8 cellular contexts compared by ENCODE assay signal in the genomic region with DNA sequence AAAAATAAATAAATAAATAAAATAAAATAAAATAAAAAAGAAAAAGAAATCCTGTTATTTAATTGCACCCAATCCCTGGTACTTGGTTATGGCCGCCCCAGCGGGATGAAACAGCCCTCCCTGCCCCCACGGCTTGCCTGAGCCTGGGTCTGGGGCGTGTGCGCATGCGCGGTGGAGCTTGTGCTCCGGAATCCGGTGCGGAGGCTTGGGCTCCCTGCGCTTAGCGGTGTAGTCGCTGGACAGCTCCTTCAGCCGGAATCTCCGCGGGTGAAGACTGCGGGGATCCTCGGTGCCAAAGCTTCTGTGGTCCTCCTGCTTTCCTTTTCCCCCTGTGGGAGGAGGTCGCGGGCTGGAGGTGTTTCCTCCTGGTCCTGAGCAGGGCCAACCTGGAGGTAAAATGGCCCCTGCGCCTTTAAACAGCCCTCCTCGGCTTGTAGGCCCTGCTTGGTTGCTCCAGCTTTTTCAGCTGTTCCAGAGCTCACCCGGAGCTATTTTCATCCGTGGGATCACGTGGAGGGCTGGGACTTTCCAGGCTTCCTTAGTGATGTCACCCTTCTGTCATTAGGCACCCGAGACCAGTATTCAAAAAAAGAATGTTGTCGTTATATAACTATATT. TPM values are rescaled to one million over a fixed set of nuclear protein-coding genes. Genes with fewer than 3 reads are reported as not detected.
DNase-seq lines count a peak whose midpoint lies in the region; ATAC-seq and TF ChIP-seq lines count a peak whose summit lies in the region.

PLA2G4C (minus strand) TSS at position 468 of the 617 bp plus-strand sequence. CDS start 4,288 bp downstream, outside the sequence.

- H3K27me3 ChIP-seq in CD4-positive, alpha-beta memory T cell (ENCODE audit: insufficient read depth, low read length) = no peaks in the 10 kb centered on the region
- H3K27me3 ChIP-seq in SU-DHL-6 (ENCODE audit: low read length) (no peaks in the 10 kb centered on the region), thoracic aorta (replicated peaks; ENCODE audit: insufficient read depth) (no peaks in the 10 kb centered on the region)

- no peaks in the 10 kb centered on the region for H3K36me3 ChIP-seq in CD4-positive, alpha-beta memory T cell (ENCODE audit: insufficient read depth, low read length)
- no peaks in the 10 kb centered on the region for H3K36me3 ChIP-seq in SU-DHL-6 (ENCODE audit: low read length)
- H3K36me3 ChIP-seq in thoracic aorta = no peaks in the 10 kb centered on the region

- peaks cover 2 to 17% (median 11%) of the 10 kb centered on the region in 4 donors for H3K4me1 Mint-ChIP-seq in CD4-positive, alpha-beta memory T cell
- H3K4me1 Mint-ChIP-seq in osteocyte (ENCODE audit: unreplicated experiment) = peaks cover 15% of the 10 kb centered on the region

- peak within 1 kb of the TSS; percentile 34 to 56 for H3K4me3 ChIP-seq in CD4-positive, alpha-beta memory T cell (ENCODE audit: low read length in 2 of 2)
- peak within 1 kb of the TSS; percentile 62 for H3K4me3 ChIP-seq in SU-DHL-6 (ENCODE audit: insufficient read depth, low read length, poor library complexity, severe bottlenecking)
- peak within 1 kb of the TSS; percentile 86 for H3K4me3 ChIP-seq in thoracic aorta

- ATAC-seq in GM21786 (IDR thresholded peaks at IDR 0.05; ENCODE audit: unreplicated experiment) (peak; percentile 54), Right ventricle myocardium inferior (peak; percentile 93), thoracic aorta (ENCODE audit: insufficient number of reproducible peaks, low FRiP score, low read depth) (peak; percentile 96)

- DNase-seq in CD4-positive, alpha-beta memory T cell = peak; percentile 79 to 82 (median 80)
- DNase-seq in NCI-H1105 (lab: John Stamatoyannopoulos, UW) (peak; percentile 74), Right ventricle myocardium inferior (ENCODE audit: missing footprints) (peak; percentile 96), osteocyte (ENCODE audit: extremely low spot score, unreplicated experiment) (peak; percentile 96), thoracic aorta (ENCODE audit: low spot score) (peak; percentile 63)
- DNase-seq in activated naive CD8-positive, alpha-beta T cell treated with anti-CD3 and anti-CD28 coated beads, Interleukin-2, amount 50 U/mL, for 16 hours (ENCODE audit: low read depth, low spot score) = peak; percentile 48

- no peaks in the 10 kb centered on the region for H4K20me1 ChIP-seq in SU-DHL-6 (ENCODE audit: low read depth, low read length)

- H3K9ac ChIP-seq in SU-DHL-6 (ENCODE audit: low read length) = peak within 1 kb of the TSS; percentile 59

- H3K4me1 ChIP-seq in CD4-positive, alpha-beta memory T cell (ENCODE audit: insufficient read depth, low read length) = peaks cover 10% of the 10 kb centered on the region
- H3K4me1 ChIP-seq in thoracic aorta (ENCODE audit: control insufficient read depth in 1 of 2, low read depth in 2 of 2) = peaks cover 12 to 36% of the 10 kb centered on the region in 2 donors

- intact Hi-C loops in CD4-positive, alpha-beta memory T cell (cut with micrococcal nuclease) = no loop called here
- intact Hi-C loops in Right ventricle myocardium inferior (cut with DNase I) = no loop called here

- H2AFZ ChIP-seq in SU-DHL-6 (ENCODE audit: low read depth, low read length, severe bottlenecking) = peak within 1 kb of the TSS; percentile 84

- POLR2A ChIA-PET in CD4-positive, alpha-beta memory T cell (lab: Charles Lee; ENCODE audit: partially characterized antibody) = interaction anchor here (0.5 to 1.5 kb wide), 4 partner anchors 16 to 508 kb away, joined by 3 to 5 read pairs (median 4); partner anchors contain the start of gene RPL18

- CTCF ChIA-PET in CD4-positive, alpha-beta memory T cell (lab: Charles Lee; ENCODE audit: partially characterized antibody) = interaction anchor here (1.0 to 6.3 kb wide), 9 partner anchors 10 to 181 kb away, joined by 3 to 76 read pairs (median 6); no protein-coding TSS in a partner anchor

- TF ChIP-seq CTCF in SU-DHL-6 (IDR thresholded peaks at IDR 0.05; ENCODE audit: insufficient read depth, low read length, poor library complexity, severe bottlenecking) (no peak), osteocyte (IDR thresholded peaks at IDR 0.05) (no peak), thoracic aorta (IDR thresholded peaks at IDR 0.05) (no peak)

- peaks cover 0 to 2% of the 10 kb centered on the region in 2 donors for H3K27me3 Mint-ChIP-seq in CD4-positive, alpha-beta memory T cell
- H3K27me3 Mint-ChIP-seq in osteocyte (ENCODE audit: unreplicated experiment) = no peaks in the 10 kb centered on the region

- peak within 1 kb of the TSS; percentile 74 to 94 (median 84) for H3K4me3 Mint-ChIP-seq in CD4-positive, alpha-beta memory T cell
- H3K4me3 Mint-ChIP-seq in osteocyte (ENCODE audit: unreplicated experiment) = peak within 1 kb of the TSS; percentile 73

- peaks cover 5 to 6% of the 10 kb centered on the region in 2 donors for H3K36me3 Mint-ChIP-seq in CD4-positive, alpha-beta memory T cell
- H3K36me3 Mint-ChIP-seq in osteocyte (ENCODE audit: unreplicated experiment) = no peaks in the 10 kb centered on the region

- no peaks in the 10 kb centered on the region for H3K79me2 ChIP-seq in SU-DHL-6 (ENCODE audit: insufficient read depth, low read length)

- H3F3A ChIP-seq in SU-DHL-6 (ENCODE audit: insufficient read depth) = peaks cover 3% of the 10 kb centered on the region; the same call in 1 of the 2 replicates

- no peaks in the 10 kb centered on the region for H3K9me3 ChIP-seq in CD4-positive, alpha-beta memory T cell (ENCODE audit: control insufficient read depth in 1 of 2, low read length in 2 of 2)
- H3K9me3 ChIP-seq in SU-DHL-6 (ENCODE audit: insufficient read depth, low read length) (no peaks in the 10 kb centered on the region), thoracic aorta (no peaks in the 10 kb centered on the region)

- H3K9me2 ChIP-seq in SU-DHL-6 (replicated peaks; ENCODE audit: insufficient read depth, low read length) = no peaks in the 10 kb centered on the region

- H3K4me2 ChIP-seq in SU-DHL-6 (ENCODE audit: low read depth, low read length, poor library complexity, severe bottlenecking) = peak within 1 kb of the TSS; percentile 73

- H3K9me3 Mint-ChIP-seq in CD4-positive, alpha-beta memory T cell = no peaks in the 10 kb centered on the region
- no peaks in the 10 kb centered on the region for H3K9me3 Mint-ChIP-seq in osteocyte (ENCODE audit: unreplicated experiment)

- H3K27ac ChIP-seq in CD4-positive, alpha-beta memory T cell (ENCODE audit: low read depth, low read length) = peak within 1 kb of the TSS; percentile 58
- peak within 1 kb of the TSS; percentile 14; the same call in 1 of the 2 replicates for H3K27ac ChIP-seq in SU-DHL-6 (ENCODE audit: low read depth, low read length)
- H3K27ac ChIP-seq in thoracic aorta = peak within 1 kb of the TSS; percentile 91 to 94

- H3K27ac Mint-ChIP-seq in CD4-positive, alpha-beta memory T cell = peak within 1 kb of the TSS; percentile 57 to 93 (median 81)
- H3K27ac Mint-ChIP-seq in osteocyte (ENCODE audit: unreplicated experiment) = peak within 1 kb of the TSS; percentile 96

RNA-seq across cellular contexts. Expression of gene PLA2G4C, which starts in this region (rescaled TPM):
- total RNA-seq in CD4-positive, alpha-beta memory T cell = 10 to 100 TPM; 10.7 to 11.1 TPM
- under 1 TPM; 0.44 to 0.81 TPM for polyA plus RNA-seq in CD4-positive, alpha-beta memory T cell
- total RNA-seq in Right ventricle myocardium inferior (40.8 TPM), osteocyte (4.8 and 5.5 TPM in 2 replicates), thoracic aorta (10 to 100 TPM; 24.2 to 35.9 TPM)

Comparison
In these comparisons a context has a peak if more than half of its experiments do, and no peak if none do; other contexts are left out.
1. Peak in every context shown above with its lines: DNase-seq, ATAC-seq, H3K4me3 ChIP-seq and H3K27ac ChIP-seq.
2. H3K27ac ChIP-seq: peak in every context shown above with its lines; median percentile 92 in thoracic aorta; 58 in CD4-positive, alpha-beta memory T cell; 14 in SU-DHL-6.